ENCODE assay signal across 27 cellular contexts in genomic region chr1:60893111-60893510, GRCh38.
"Had no signal": no experiment of that assay in that cellular context is flagged by ENCODE, and none has a peak within 500 bp of the region (broad histone marks: within the 10 kb centered on the region; RNA-seq: fewer than 3 reads in every experiment).

No MANE protein-coding gene starts in this region.

- DNase-seq: activated B cell treated with CpG ODN at 0.5 μM for 24 hours; activated CD4-positive, alpha-beta T cell treated with anti-CD3 and anti-CD28 coated beads for 36 hours; activated CD4-positive, alpha-beta T cell treated with anti-CD3 and anti-CD28 coated beads, Interleukin-2, amount 50 U/mL, for 4 hours; activated CD8-positive, alpha-beta memory T cell treated with anti-CD3 and anti-CD28 coated beads for 24 hours; activated CD8-positive, alpha-beta memory T cell treated with anti-CD3 and anti-CD28 coated beads, Interleukin-2, amount 50 U/mL, for 4 hours; activated T-cell treated with anti-CD3 and anti-CD28 coated beads, Interleukin-2, amount 50 U/mL, for 24 hours; adrenal gland; heart left ventricle; kidney; lower lobe of right lung; naive B cell; retina; sigmoid colon; spleen; stimulated activated CD4-positive, alpha-beta T cell treated with anti-CD3 and anti-CD28 coated beads, Interleukin-4, amount 100 ng/mL, for 1 hour; stimulated activated naive CD4-positive, alpha-beta T cell; T-helper 1 cell; upper lobe of left lung had no signal

- H3K9me3 Mint-ChIP-seq: activated B cell treated with CpG ODN at 0.5 μM for 24 hours; activated T-cell treated with anti-CD3 and anti-CD28 coated beads, Interleukin-2, amount 50 U/mL, for 24 hours; activated T-helper 17 cell treated with anti-CD3 and anti-CD28 coated beads, Interleukin-2, amount 50 U/mL, for 72 hours; naive B cell had no signal

- H3K36me3 Mint-ChIP-seq: activated naive CD8-positive, alpha-beta T cell; naive B cell had no signal

- H3K36me3 ChIP-seq: adrenal gland, ascending aorta, breast epithelium, gastroesophageal sphincter, heart left ventricle, lower lobe of right lung, sigmoid colon, spleen, thoracic aorta, upper lobe of left lung had no signal

- H3K27me3 ChIP-seq: ascending aorta, breast epithelium, gastroesophageal sphincter, heart left ventricle, sigmoid colon, spleen, upper lobe of left lung had no signal

- H3K27ac ChIP-seq: adrenal gland, ascending aorta, breast epithelium, coronary artery, epithelial cell of prostate, gastroesophageal sphincter, heart left ventricle, lower lobe of right lung, sigmoid colon, spleen, thoracic aorta, upper lobe of left lung had no signal

- H3K9me3 ChIP-seq: adrenal gland, ascending aorta, breast epithelium, gastroesophageal sphincter, heart left ventricle, lower lobe of right lung, sigmoid colon, spleen, thoracic aorta, upper lobe of left lung had no signal

- H3K27me3 Mint-ChIP-seq: activated naive CD8-positive, alpha-beta T cell; naive B cell had no signal

- H3K4me3 Mint-ChIP-seq: activated B cell treated with CpG ODN at 0.5 μM for 24 hours; activated CD4-positive, alpha-beta T cell treated with anti-CD3 and anti-CD28 coated beads for 36 hours; activated naive CD8-positive, alpha-beta T cell; activated T-cell treated with anti-CD3 and anti-CD28 coated beads, Interleukin-2, amount 50 U/mL, for 24 hours; activated T-helper 17 cell treated with anti-CD3 and anti-CD28 coated beads, Interleukin-2, amount 50 U/mL, for 72 hours; naive B cell had no signal

- H3K4me3 ChIP-seq: adrenal gland, ascending aorta, breast epithelium, coronary artery, gastroesophageal sphincter, heart left ventricle, lower lobe of right lung, sigmoid colon, spleen, thoracic aorta, upper lobe of left lung had no signal

- H3K4me1 Mint-ChIP-seq: activated B cell treated with CpG ODN at 0.5 μM for 24 hours; activated CD4-positive, alpha-beta T cell treated with anti-CD3 and anti-CD28 coated beads for 36 hours; activated T-helper 17 cell treated with anti-CD3 and anti-CD28 coated beads, Interleukin-2, amount 50 U/mL, for 72 hours; naive B cell had no signal

- H3K4me1 ChIP-seq: adrenal gland, breast epithelium, lower lobe of right lung, sigmoid colon, spleen, upper lobe of left lung had no signal

- H3K27ac Mint-ChIP-seq: activated B cell treated with CpG ODN at 0.5 μM for 24 hours; activated CD4-positive, alpha-beta T cell treated with anti-CD3 and anti-CD28 coated beads for 36 hours; activated naive CD8-positive, alpha-beta T cell; activated T-cell treated with anti-CD3 and anti-CD28 coated beads, Interleukin-2, amount 50 U/mL, for 24 hours; activated T-helper 17 cell treated with anti-CD3 and anti-CD28 coated beads, Interleukin-2, amount 50 U/mL, for 72 hours; naive B cell; progenitor cell of endocrine pancreas had no signal
